In the genomic region with DNA sequence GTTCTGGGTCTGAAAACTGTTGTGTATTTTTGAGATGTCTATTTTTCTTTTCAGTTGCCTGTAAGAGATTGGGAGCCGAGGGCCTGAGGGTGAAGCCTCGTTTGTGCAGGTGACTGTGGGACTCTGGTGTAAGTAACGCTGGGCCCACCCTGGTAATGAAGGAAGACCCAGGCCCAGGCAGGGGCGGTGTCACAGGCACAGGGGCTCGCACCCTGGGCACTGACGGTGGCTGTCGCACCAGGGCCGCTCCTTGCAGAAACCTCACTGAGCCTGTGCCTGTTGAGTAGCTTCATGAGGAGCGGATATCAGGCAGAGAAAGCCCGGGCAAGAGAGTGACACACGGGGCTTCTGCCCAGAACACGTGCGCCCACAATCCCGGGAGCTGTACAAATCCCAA, we compare ENCODE assay signal across 20 cellular contexts.
DNase-seq lines count a peak whose midpoint lies in the region; ATAC-seq and TF ChIP-seq lines count a peak whose summit lies in the region.
"Had no signal": no experiment of that assay in that cellular context is flagged by ENCODE, and none has a peak within 500 bp of the region (broad histone marks: within the 10 kb centered on the region; RNA-seq: fewer than 3 reads in every experiment).

No MANE protein-coding gene starts in this region.

- H3K27me3 Mint-ChIP-seq in neural progenitor cell (ENCODE audit: insufficient read depth, low read depth) = peaks cover 2% of the 10 kb centered on the region
- H3K27me3 Mint-ChIP-seq: B cell; CD4-positive, alpha-beta T cell had no signal

- no peak overlapping the region for H3K27ac ChIP-seq in neural progenitor cell
- H3K27ac ChIP-seq in testis = no peak overlapping the region
- H3K27ac ChIP-seq in upper lobe of right lung = no peak overlapping the region
- H3K27ac ChIP-seq: 22Rv1; A549; BLaER1 treated with 17β-estradiol and CSF1 and Interleukin-3, amounts not matched to agents 10 nM and 100 nM; C4-2B had no signal

- H3K36me3 Mint-ChIP-seq in neural progenitor cell = no peaks in the 10 kb centered on the region
- H3K36me3 Mint-ChIP-seq: CD8-positive, alpha-beta T cell had no signal

- H4K20me1 ChIP-seq in neural progenitor cell (ENCODE audit: low read depth) = no peaks in the 10 kb centered on the region
- H4K20me1 ChIP-seq: BLaER1 treated with 17β-estradiol and CSF1 and Interleukin-3, amounts not matched to agents 10 nM and 100 nM had no signal

- H3K4me2 ChIP-seq in neural progenitor cell = no peak overlapping the region
- H3K4me2 ChIP-seq: A549; BLaER1 treated with 17β-estradiol and CSF1 and Interleukin-3, amounts not matched to agents 10 nM and 100 nM had no signal

- H3K9ac ChIP-seq in neural progenitor cell = no peak overlapping the region
- H3K9ac ChIP-seq: BLaER1 treated with 17β-estradiol and CSF1 and Interleukin-3, amounts not matched to agents 10 nM and 100 nM had no signal

- TF ChIP-seq CTCF in neural progenitor cell (IDR thresholded peaks at IDR 0.05) = no peak
- no peak for TF ChIP-seq CTCF in testis (IDR thresholded peaks at IDR 0.05)
- no peak for TF ChIP-seq CTCF in upper lobe of right lung (IDR thresholded peaks at IDR 0.05)

- ATAC-seq in upper lobe of right lung (peak; percentile 23), GM18511 (IDR thresholded peaks at IDR 0.05; ENCODE audit: unreplicated experiment) (no peak)
- ATAC-seq: A549; CD8-positive, alpha-beta T cell; GM12878 had no signal

- H3K9me3 ChIP-seq in neural progenitor cell (ENCODE audit: low read depth) (no peaks in the 10 kb centered on the region), testis (no peaks in the 10 kb centered on the region), upper lobe of right lung (no peaks in the 10 kb centered on the region)
- H3K9me3 ChIP-seq: A549; BLaER1 treated with 17β-estradiol and CSF1 and Interleukin-3, amounts not matched to agents 10 nM and 100 nM had no signal

- WGBS in testis, 2 donors = 74 to 82% methylated on average over 11 to 14 of the region's 14 CpGs

- H3K4me3 Mint-ChIP-seq in neural progenitor cell = no peak overlapping the region
- H3K4me3 Mint-ChIP-seq: B cell; CD4-positive, alpha-beta T cell; CD8-positive, alpha-beta T cell had no signal

- H3K27ac Mint-ChIP-seq in neural progenitor cell = no peak overlapping the region
- H3K27ac Mint-ChIP-seq: B cell; CD4-positive, alpha-beta T cell; CD8-positive, alpha-beta T cell had no signal

- intact Hi-C loops in testis (cut with DNase I; ENCODE audit: low total_unique reads) = no loop called here
- intact Hi-C loops in upper lobe of right lung (cut with DNase I) = no loop called here

- no peaks in the 10 kb centered on the region for H3K79me2 ChIP-seq in neural progenitor cell (ENCODE audit: low read depth)

- peaks cover 8% of the 10 kb centered on the region for H3K4me1 Mint-ChIP-seq in neural progenitor cell
- H3K4me1 Mint-ChIP-seq: B cell had no signal

- no peak for TF ChIP-seq POLR2A in testis (IDR thresholded peaks at IDR 0.05)

- no peaks in the 10 kb centered on the region for H3K9me3 Mint-ChIP-seq in neural progenitor cell

- DNase-seq in ELF-1 (ENCODE audit: low read depth, low spot score) = peak; percentile 4
- no peak for DNase-seq in neural progenitor cell (ENCODE audit: low spot score)
- DNase-seq in testis = no peak
- DNase-seq in upper lobe of right lung = no peak
- DNase-seq in DMS114 treated with DMSO at 0.1 percent for 48 hours (lab: John Stamatoyannopoulos, UW; ENCODE audit: unreplicated experiment) = no peak
- no peak for DNase-seq in COLO829 (ENCODE audit: low spot score)
- DNase-seq: AML-193; CD4-positive, alpha-beta T cell; CD8-positive, alpha-beta T cell; COR-L47; DMS 273 treated with DMSO at 0.1 percent for 48 hours; DMS79 treated with DMSO at 0.1 percent for 48 hours; GDM1 had no signal

- peaks cover 5% of the 10 kb centered on the region for H3K4me1 ChIP-seq in neural progenitor cell
- H3K4me1 ChIP-seq in testis = peaks cover 4% of the 10 kb centered on the region
- no peaks in the 10 kb centered on the region for H3K4me1 ChIP-seq in upper lobe of right lung
- H3K4me1 ChIP-seq: A549; BLaER1 treated with 17β-estradiol and CSF1 and Interleukin-3, amounts not matched to agents 10 nM and 100 nM had no signal

- H3K4me3 ChIP-seq in neural progenitor cell = no peak overlapping the region
- peak overlapping the region; percentile 6 to 36 for H3K4me3 ChIP-seq in testis
- no peak overlapping the region for H3K4me3 ChIP-seq in upper lobe of right lung
- H3K4me3 ChIP-seq: A549; BLaER1 treated with 17β-estradiol and CSF1 and Interleukin-3, amounts not matched to agents 10 nM and 100 nM; GM12878 had no signal

- peak overlapping the region; percentile 70 for H2AFZ ChIP-seq in neural progenitor cell (replicated peaks)

- H3K27me3 ChIP-seq in neural progenitor cell (no peaks in the 10 kb centered on the region), testis (no peaks in the 10 kb centered on the region), upper lobe of right lung (no peaks in the 10 kb centered on the region)
- H3K27me3 ChIP-seq: BLaER1 treated with 17β-estradiol and CSF1 and Interleukin-3, amounts not matched to agents 10 nM and 100 nM had no signal

- H3K36me3 ChIP-seq in neural progenitor cell (no peaks in the 10 kb centered on the region), testis (ENCODE audit: low read depth, missing control alignments) (no peaks in the 10 kb centered on the region), upper lobe of right lung (no peaks in the 10 kb centered on the region)
- H3K36me3 ChIP-seq: BLaER1 treated with 17β-estradiol and CSF1 and Interleukin-3, amounts not matched to agents 10 nM and 100 nM had no signal

- H3F3A ChIP-seq in neural progenitor cell (ENCODE audit: low read depth) = no peaks in the 10 kb centered on the region

Comparison
In these comparisons a context has a peak if more than half of its experiments do, and no peak if none do; other contexts are left out.
1. H3K4me3 ChIP-seq: peak in testis (2 of 2); none in neural progenitor cell (single experiment) and upper lobe of right lung (single experiment).